Comparison of ENCODE assay signal across 12 cellular contexts in genomic region chr6:52381249-52381648, GRCh38.
"Had no signal": no experiment of that assay in that cellular context is flagged by ENCODE, and none has a peak within 500 bp of the region (broad histone marks: within the 10 kb centered on the region; RNA-seq: fewer than 3 reads in every experiment).

No MANE protein-coding gene starts in this region.

- H3K4me1 Mint-ChIP-seq: mesothelial cell of epicardium had no signal

- H3K4me3 Mint-ChIP-seq: mesothelial cell of epicardium, neural crest cell had no signal

- H3K27ac ChIP-seq: adrenal gland, gastroesophageal sphincter, psoas muscle, right lobe of liver, SJSA1 had no signal

- ATAC-seq: gastroesophageal sphincter, left cardiac atrium, psoas muscle, right lobe of liver had no signal

- DNase-seq: activated CD4-positive, CD25-positive, alpha-beta regulatory T cell treated with anti-CD3 and anti-CD28 coated beads, Interleukin-2, amount 50 U/mL, for 72 hours; activated gamma-delta T cell; adrenal gland; erythroblast; left cardiac atrium; psoas muscle; right lobe of liver; trophoblast cell had no signal

- H3K27ac Mint-ChIP-seq: mesothelial cell of epicardium had no signal
